ENCODE assay signal across 8 cellular contexts in the genomic region with DNA sequence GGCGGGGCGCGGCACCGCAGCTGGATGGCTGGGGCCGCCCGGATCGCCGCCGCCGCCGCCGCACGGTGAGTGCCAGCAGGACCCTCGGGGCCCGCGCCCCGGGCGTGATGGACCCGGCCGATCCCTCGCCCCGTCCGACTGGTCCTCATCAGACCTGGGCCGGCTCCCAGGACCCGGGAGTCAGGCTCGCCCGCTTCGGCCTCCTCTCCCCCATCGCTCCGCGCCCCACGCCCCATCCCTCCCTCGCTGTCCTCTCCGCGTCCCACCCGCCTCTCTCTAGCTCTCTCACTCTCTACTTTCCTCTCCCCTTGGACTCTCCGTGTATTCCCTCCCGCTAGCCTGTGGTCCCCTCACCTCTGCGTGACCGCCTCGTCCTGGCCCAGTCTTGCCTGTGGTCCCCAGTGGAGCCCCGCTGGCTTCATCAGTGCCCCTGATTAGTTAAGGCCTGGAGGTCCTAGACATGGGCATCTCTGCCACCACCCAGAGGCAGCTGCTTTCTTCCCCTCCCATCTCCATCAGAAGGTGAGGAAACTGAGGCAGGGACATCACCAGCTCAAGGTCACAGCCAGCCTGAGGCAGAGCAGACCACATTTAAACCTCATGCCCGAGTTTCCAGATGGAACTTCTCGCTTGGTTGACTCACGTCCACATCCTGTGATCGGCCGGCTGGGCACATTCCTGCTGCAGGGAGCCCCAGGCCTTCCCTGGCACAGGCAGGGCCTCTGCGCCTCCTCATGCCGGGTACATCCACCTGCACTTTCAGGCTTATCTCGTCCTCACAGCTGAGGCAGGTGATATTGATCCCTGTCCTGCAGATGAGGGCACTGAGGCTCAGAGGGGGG. TPM values are rescaled to one million over a fixed set of nuclear protein-coding genes. Genes with fewer than 3 reads are reported as not detected.
A peak's percentile ranks its signal among the peaks of the same experiment; 100 is the strongest.
DNase-seq lines count a peak whose midpoint lies in the region; ATAC-seq and TF ChIP-seq lines count a peak whose summit lies in the region.

No MANE protein-coding gene starts in this region.

- no peak for TF ChIP-seq CTCF in choroid plexus epithelial cell (conservative IDR thresholded peaks at IDR 0.05; ENCODE audit: low read depth, low read length)
- no peak for TF ChIP-seq CTCF in liver (IDR thresholded peaks at IDR 0.05; ENCODE audit: low read depth, low read length, missing input control)
- TF ChIP-seq CTCF in thoracic aorta (IDR thresholded peaks at IDR 0.05): no peak

- H3K9me3 ChIP-seq in NT2/D1 (ENCODE audit: insufficient read depth, low read length) (no peaks in the 10 kb centered on the region), liver (ENCODE audit: control insufficient read depth in 4 of 4, low read length in 3 of 4) (no peaks in the 10 kb centered on the region), thoracic aorta (no peaks in the 10 kb centered on the region)

- WGBS in liver: 10% methylated on average over 50 of the region's 50 CpGs

- H3K27me3 Mint-ChIP-seq in stimulated activated naive CD8-positive, alpha-beta T cell treated with anti-CD3 and anti-CD28 coated beads, Interleukin-15, Interleukin-2, amounts not matched to agents 100 ng/mL and 50 ng/mL, for 24 hours: no peaks in the 10 kb centered on the region

- no peaks in the 10 kb centered on the region for H3K9me3 Mint-ChIP-seq in stimulated activated naive CD8-positive, alpha-beta T cell treated with anti-CD3 and anti-CD28 coated beads, Interleukin-15, Interleukin-2, amounts not matched to agents 100 ng/mL and 50 ng/mL, for 24 hours

- peaks cover 18% of the 10 kb centered on the region for H3K4me1 Mint-ChIP-seq in stimulated activated naive CD8-positive, alpha-beta T cell treated with anti-CD3 and anti-CD28 coated beads, Interleukin-15, Interleukin-2, amounts not matched to agents 100 ng/mL and 50 ng/mL, for 24 hours (ENCODE audit: low read depth)

- H3K4me1 ChIP-seq in NT2/D1 (ENCODE audit: insufficient read depth, insufficient read length) (peaks cover 19% of the 10 kb centered on the region), liver (ENCODE audit: control insufficient read depth in 4 of 4, insufficient read depth in 4 of 4, low read length in 3 of 4) (peaks cover 0 to 18% (median 15%) of the 10 kb centered on the region in 4 donors), thoracic aorta (ENCODE audit: control insufficient read depth in 1 of 2, low read depth in 2 of 2) (peaks cover 25 to 44% of the 10 kb centered on the region in 2 donors)

- H3K27ac ChIP-seq in liver (ENCODE audit: low read depth in 1 of 2, low read length in 2 of 2) (peak overlapping the region; percentile 76 to 86), thoracic aorta (peak overlapping the region; percentile 91 to 96)

- peaks cover 30% of the 10 kb centered on the region for H3K36me3 ChIP-seq in NT2/D1 (ENCODE audit: insufficient read depth, insufficient read length, low read length)
- peaks cover 0 to 8% (median 3%) of the 10 kb centered on the region in 4 donors for H3K36me3 ChIP-seq in liver (ENCODE audit: control insufficient read depth in 4 of 4, insufficient read depth in 3 of 4, low read depth in 1 of 4, low read length in 3 of 4)
- peaks cover 16% of the 10 kb centered on the region for H3K36me3 ChIP-seq in thoracic aorta

- H3K36me3 Mint-ChIP-seq in stimulated activated naive CD8-positive, alpha-beta T cell treated with anti-CD3 and anti-CD28 coated beads, Interleukin-15, Interleukin-2, amounts not matched to agents 100 ng/mL and 50 ng/mL, for 24 hours (ENCODE audit: low read depth): peaks cover 5% of the 10 kb centered on the region

- H3K27me3 ChIP-seq in NT2/D1 (ENCODE audit: insufficient read depth, insufficient read length): no peaks in the 10 kb centered on the region
- H3K27me3 ChIP-seq in liver (ENCODE audit: control insufficient read depth in 4 of 4, insufficient read depth in 4 of 4, low read length in 3 of 4): no peaks in the 10 kb centered on the region
- no peaks in the 10 kb centered on the region for H3K27me3 ChIP-seq in thoracic aorta (replicated peaks; ENCODE audit: insufficient read depth)

- no peak for DNase-seq in stimulated activated naive CD8-positive, alpha-beta T cell treated with anti-CD3 and anti-CD28 coated beads, Interleukin-15, Interleukin-2, amounts not matched to agents 100 U/mL and 50 U/mL, for 24 hours
- DNase-seq in NT2/D1 (ENCODE audit: low read depth, low spot score) (no peak), choroid plexus epithelial cell (ENCODE audit: low read depth) (peak; percentile 83), thoracic aorta (ENCODE audit: low spot score) (no peak), occipital lobe (lab: John Stamatoyannopoulos, UW) (no peak)

- no peak for TF ChIP-seq RAD21 in liver (IDR thresholded peaks at IDR 0.05)

- no peak for ATAC-seq in stimulated activated naive CD8-positive, alpha-beta T cell treated with anti-CD3 and anti-CD28 coated beads, Interleukin-15, Interleukin-2, amounts not matched to agents 100 U/mL and 50 U/mL, for 24 hours
- ATAC-seq in thoracic aorta (ENCODE audit: insufficient number of reproducible peaks, low FRiP score, low read depth) (peak; percentile 4), GM21576 (IDR thresholded peaks at IDR 0.05; ENCODE audit: unreplicated experiment) (no peak)

- peak overlapping the region; percentile 93 for H3K27ac Mint-ChIP-seq in stimulated activated naive CD8-positive, alpha-beta T cell treated with anti-CD3 and anti-CD28 coated beads, Interleukin-15, Interleukin-2, amounts not matched to agents 100 ng/mL and 50 ng/mL, for 24 hours

- H3K4me3 ChIP-seq in NT2/D1 (ENCODE audit: insufficient read length, low read depth): peak overlapping the region; percentile 87
- H3K4me3 ChIP-seq in choroid plexus epithelial cell (ENCODE audit: low read depth, low read length): peak overlapping the region; percentile 70
- peak overlapping the region; percentile 79 to 88 (median 79) for H3K4me3 ChIP-seq in liver (ENCODE audit: low read depth in 1 of 3, low read length in 3 of 3)
- peak overlapping the region; percentile 80 for H3K4me3 ChIP-seq in thoracic aorta

- H3K4me3 Mint-ChIP-seq in stimulated activated naive CD8-positive, alpha-beta T cell treated with anti-CD3 and anti-CD28 coated beads, Interleukin-15, Interleukin-2, amounts not matched to agents 100 ng/mL and 50 ng/mL, for 24 hours: peak overlapping the region; percentile 90

- H3K9ac ChIP-seq in NT2/D1 (ENCODE audit: insufficient read length, low read depth) (peak overlapping the region; percentile 88), liver (ENCODE audit: low read depth in 1 of 2, low read length in 2 of 2) (peak overlapping the region; percentile 43 to 74)

TF ChIP-seq in liver, 16 proteins besides CTCF, POLR2A, EP300 and RAD21 (continues in another document):
- TF ChIP-seq JUND (IDR thresholded peaks at IDR 0.05) (no peak), FOXA2 (IDR thresholded peaks at IDR 0.05) (no peak), EGR1 (IDR thresholded peaks at IDR 0.05; ENCODE audit: low read depth in 2 of 2) (no peak), YY1 (IDR thresholded peaks at IDR 0.05) (no peak), HNF4A (conservative IDR thresholded peaks at IDR 0.05) (no peak), FOXA1 (IDR thresholded peaks at IDR 0.05) (no peak), RXRA (IDR thresholded peaks at IDR 0.05) (no peak)
- TF ChIP-seq, protein P1, sequence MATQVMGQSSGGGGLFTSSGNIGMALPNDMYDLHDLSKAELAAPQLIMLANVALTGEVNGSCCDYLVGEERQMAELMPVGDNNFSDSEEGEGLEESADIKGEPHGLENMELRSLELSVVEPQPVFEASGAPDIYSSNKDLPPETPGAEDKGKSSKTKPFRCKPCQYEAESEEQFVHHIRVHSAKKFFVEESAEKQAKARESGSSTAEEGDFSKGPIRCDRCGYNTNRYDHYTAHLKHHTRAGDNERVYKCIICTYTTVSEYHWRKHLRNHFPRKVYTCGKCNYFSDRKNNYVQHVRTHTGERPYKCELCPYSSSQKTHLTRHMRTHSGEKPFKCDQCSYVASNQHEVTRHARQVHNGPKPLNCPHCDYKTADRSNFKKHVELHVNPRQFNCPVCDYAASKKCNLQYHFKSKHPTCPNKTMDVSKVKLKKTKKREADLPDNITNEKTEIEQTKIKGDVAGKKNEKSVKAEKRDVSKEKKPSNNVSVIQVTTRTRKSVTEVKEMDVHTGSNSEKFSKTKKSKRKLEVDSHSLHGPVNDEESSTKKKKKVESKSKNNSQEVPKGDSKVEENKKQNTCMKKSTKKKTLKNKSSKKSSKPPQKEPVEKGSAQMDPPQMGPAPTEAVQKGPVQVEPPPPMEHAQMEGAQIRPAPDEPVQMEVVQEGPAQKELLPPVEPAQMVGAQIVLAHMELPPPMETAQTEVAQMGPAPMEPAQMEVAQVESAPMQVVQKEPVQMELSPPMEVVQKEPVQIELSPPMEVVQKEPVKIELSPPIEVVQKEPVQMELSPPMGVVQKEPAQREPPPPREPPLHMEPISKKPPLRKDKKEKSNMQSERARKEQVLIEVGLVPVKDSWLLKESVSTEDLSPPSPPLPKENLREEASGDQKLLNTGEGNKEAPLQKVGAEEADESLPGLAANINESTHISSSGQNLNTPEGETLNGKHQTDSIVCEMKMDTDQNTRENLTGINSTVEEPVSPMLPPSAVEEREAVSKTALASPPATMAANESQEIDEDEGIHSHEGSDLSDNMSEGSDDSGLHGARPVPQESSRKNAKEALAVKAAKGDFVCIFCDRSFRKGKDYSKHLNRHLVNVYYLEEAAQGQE (IDR thresholded peaks at IDR 0.05): no peak

RNA-seq across cellular contexts. Expression of gene SLC39A13, which starts 0.4 kb away (rescaled TPM):
- 10 to 100 TPM in 1 of 2 donors, 1 to 10 TPM in 1; 8.2 to 13.0 TPM for total RNA-seq in liver
- 10 to 100 TPM in 1 of 2 donors, 1 to 10 TPM in 1; 8.4 to 17.5 TPM for polyA plus RNA-seq in liver
- total RNA-seq in thoracic aorta: 100 to 1,000 TPM in 1 of 2 donors, 10 to 100 TPM in 1; 97.7 to 163 TPM
- total RNA-seq in occipital lobe: 8.9 TPM

RNA-seq across cellular contexts. Expression of gene PSMC3, which starts 17.4 kb away (rescaled TPM):
- total RNA-seq in liver (10 to 100 TPM; 58.0 to 96.6 TPM), thoracic aorta (100 to 1,000 TPM; 122 to 160 TPM), occipital lobe (69.1 TPM)
- polyA plus RNA-seq in liver: 100 to 1,000 TPM; 110 TPM

RNA-seq across cellular contexts. Expression of gene SPI1, which starts 30.5 kb away (rescaled TPM):
- total RNA-seq in liver: 10 to 100 TPM; 12.5 to 14.2 TPM
- polyA plus RNA-seq in liver: 10 to 100 TPM in 1 of 2 donors, 1 to 10 TPM in 1; 2.3 to 14.4 TPM
- 10 to 100 TPM; 35.0 to 44.4 TPM for total RNA-seq in thoracic aorta
- total RNA-seq in occipital lobe: 0.78 TPM

RNA-seq across cellular contexts. Expression of gene RAPSN, which starts 40.1 kb away (rescaled TPM):
- total RNA-seq in liver (under 1 TPM in 1 of 2 donors, not detected in 1; 0.59 TPM), thoracic aorta (under 1 TPM in 1 of 2 donors, not detected in 1; 0.41 TPM), occipital lobe (not detected)
- under 1 TPM; 0.12 to 0.28 TPM for polyA plus RNA-seq in liver

RNA-seq across cellular contexts. Expression of gene MYBPC3, which starts 56.3 kb away (rescaled TPM):
- under 1 TPM in 1 of 2 donors, not detected in 1; 0.25 TPM for total RNA-seq in liver
- under 1 TPM in 1 of 2 donors, not detected in 1; 0.01 TPM for polyA plus RNA-seq in liver
- total RNA-seq in thoracic aorta: not detected
- not detected for total RNA-seq in occipital lobe
